In genomic region chr4:185540040-185540439, GRCh38 we compare ENCODE assay signal across 2 cellular contexts.
TF ChIP-seq lines count a peak whose summit lies in the region.

No MANE protein-coding gene starts in this region.

TF ChIP-seq in GM23338, 12 proteins besides CTCF, POLR2A, EP300 and RAD21:
- TF ChIP-seq, protein P1, sequence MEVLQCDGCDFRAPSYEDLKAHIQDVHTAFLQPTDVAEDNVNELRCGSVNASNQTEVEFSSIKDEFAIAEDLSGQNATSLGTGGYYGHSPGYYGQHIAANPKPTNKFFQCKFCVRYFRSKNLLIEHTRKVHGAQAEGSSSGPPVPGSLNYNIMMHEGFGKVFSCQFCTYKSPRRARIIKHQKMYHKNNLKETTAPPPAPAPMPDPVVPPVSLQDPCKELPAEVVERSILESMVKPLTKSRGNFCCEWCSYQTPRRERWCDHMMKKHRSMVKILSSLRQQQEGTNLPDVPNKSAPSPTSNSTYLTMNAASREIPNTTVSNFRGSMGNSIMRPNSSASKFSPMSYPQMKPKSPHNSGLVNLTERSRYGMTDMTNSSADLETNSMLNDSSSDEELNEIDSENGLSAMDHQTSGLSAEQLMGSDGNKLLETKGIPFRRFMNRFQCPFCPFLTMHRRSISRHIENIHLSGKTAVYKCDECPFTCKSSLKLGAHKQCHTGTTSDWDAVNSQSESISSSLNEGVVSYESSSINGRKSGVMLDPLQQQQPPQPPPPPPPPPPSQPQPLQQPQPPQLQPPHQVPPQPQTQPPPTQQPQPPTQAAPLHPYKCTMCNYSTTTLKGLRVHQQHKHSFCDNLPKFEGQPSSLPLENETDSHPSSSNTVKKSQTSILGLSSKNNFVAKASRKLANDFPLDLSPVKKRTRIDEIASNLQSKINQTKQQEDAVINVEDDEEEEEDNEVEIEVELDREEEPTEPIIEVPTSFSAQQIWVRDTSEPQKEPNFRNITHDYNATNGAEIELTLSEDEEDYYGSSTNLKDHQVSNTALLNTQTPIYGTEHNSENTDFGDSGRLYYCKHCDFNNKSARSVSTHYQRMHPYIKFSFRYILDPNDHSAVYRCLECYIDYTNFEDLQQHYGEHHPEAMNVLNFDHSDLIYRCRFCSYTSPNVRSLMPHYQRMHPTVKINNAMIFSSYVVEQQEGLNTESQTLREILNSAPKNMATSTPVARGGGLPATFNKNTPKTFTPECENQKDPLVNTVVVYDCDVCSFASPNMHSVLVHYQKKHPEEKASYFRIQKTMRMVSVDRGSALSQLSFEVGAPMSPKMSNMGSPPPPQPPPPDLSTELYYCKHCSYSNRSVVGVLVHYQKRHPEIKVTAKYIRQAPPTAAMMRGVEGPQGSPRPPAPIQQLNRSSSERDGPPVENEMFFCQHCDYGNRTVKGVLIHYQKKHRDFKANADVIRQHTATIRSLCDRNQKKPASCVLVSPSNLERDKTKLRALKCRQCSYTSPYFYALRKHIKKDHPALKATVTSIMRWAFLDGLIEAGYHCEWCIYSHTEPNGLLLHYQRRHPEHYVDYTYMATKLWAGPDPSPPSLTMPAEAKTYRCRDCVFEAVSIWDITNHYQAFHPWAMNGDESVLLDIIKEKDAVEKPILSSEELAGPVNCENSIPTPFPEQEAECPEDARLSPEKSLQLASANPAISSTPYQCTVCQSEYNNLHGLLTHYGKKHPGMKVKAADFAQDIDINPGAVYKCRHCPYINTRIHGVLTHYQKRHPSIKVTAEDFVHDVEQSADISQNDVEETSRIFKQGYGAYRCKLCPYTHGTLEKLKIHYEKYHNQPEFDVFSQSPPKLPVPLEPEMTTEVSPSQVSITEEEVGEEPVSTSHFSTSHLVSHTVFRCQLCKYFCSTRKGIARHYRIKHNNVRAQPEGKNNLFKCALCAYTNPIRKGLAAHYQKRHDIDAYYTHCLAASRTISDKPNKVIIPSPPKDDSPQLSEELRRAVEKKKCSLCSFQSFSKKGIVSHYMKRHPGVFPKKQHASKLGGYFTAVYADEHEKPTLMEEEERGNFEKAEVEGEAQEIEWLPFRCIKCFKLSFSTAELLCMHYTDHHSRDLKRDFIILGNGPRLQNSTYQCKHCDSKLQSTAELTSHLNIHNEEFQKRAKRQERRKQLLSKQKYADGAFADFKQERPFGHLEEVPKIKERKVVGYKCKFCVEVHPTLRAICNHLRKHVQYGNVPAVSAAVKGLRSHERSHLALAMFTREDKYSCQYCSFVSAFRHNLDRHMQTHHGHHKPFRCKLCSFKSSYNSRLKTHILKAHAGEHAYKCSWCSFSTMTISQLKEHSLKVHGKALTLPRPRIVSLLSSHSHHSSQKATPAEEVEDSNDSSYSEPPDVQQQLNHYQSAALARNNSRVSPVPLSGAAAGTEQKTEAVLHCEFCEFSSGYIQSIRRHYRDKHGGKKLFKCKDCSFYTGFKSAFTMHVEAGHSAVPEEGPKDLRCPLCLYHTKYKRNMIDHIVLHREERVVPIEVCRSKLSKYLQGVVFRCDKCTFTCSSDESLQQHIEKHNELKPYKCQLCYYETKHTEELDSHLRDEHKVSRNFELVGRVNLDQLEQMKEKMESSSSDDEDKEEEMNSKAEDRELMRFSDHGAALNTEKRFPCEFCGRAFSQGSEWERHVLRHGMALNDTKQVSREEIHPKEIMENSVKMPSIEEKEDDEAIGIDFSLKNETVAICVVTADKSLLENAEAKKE (CRISPR knock-in tag; IDR thresholded peaks at IDR 0.05) = no peak
- no peak for TF ChIP-seq JUNB (IDR thresholded peaks at IDR 0.05; ENCODE audit: unreplicated experiment)
- no peak for TF ChIP-seq NANOG (IDR thresholded peaks at IDR 0.05; ENCODE audit: borderline replicate concordance)
- TF ChIP-seq, protein P2, sequence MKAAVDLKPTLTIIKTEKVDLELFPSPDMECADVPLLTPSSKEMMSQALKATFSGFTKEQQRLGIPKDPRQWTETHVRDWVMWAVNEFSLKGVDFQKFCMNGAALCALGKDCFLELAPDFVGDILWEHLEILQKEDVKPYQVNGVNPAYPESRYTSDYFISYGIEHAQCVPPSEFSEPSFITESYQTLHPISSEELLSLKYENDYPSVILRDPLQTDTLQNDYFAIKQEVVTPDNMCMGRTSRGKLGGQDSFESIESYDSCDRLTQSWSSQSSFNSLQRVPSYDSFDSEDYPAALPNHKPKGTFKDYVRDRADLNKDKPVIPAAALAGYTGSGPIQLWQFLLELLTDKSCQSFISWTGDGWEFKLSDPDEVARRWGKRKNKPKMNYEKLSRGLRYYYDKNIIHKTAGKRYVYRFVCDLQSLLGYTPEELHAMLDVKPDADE (IDR thresholded peaks at IDR 0.05) = no peak
- TF ChIP-seq ZNF331 (CRISPR knock-in tag; IDR thresholded peaks at IDR 0.05; ENCODE audit: low read depth) = no peak
- no peak for TF ChIP-seq EZH2phosphoT487 (IDR thresholded peaks at IDR 0.05; ENCODE audit: unreplicated experiment)
- no peak for TF ChIP-seq POLR2AphosphoS5 (IDR thresholded peaks at IDR 0.05; ENCODE audit: low read depth)
- no peak for TF ChIP-seq CREB1 (CRISPR knock-in tag; IDR thresholded peaks at IDR 0.05; ENCODE audit: low read depth)
- TF ChIP-seq REST (IDR thresholded peaks at IDR 0.05; ENCODE audit: unreplicated experiment) = no peak
- TF ChIP-seq STAT1 (IDR thresholded peaks at IDR 0.05; ENCODE audit: unreplicated experiment) = no peak
- no peak for TF ChIP-seq EZH2 (IDR thresholded peaks at IDR 0.05; ENCODE audit: low read depth, unreplicated experiment)
- TF ChIP-seq ZNF114 (CRISPR knock-in tag; IDR thresholded peaks at IDR 0.05) = no peak

TF ChIP-seq in H1, 55 proteins besides CTCF, POLR2A, EP300 and RAD21:
- no peak for TF ChIP-seq RNF2 (IDR thresholded peaks at IDR 0.05; ENCODE audit: borderline replicate concordance, low read depth, low read length, missing control alignments, poor library complexity, severe bottlenecking)
- TF ChIP-seq CHD7 (IDR thresholded peaks at IDR 0.05; ENCODE audit: insufficient replicate concordance, low read length) = no peak
- no peak for TF ChIP-seq TCF12 (IDR thresholded peaks at IDR 0.05; ENCODE audit: low read depth, low read length)
- TF ChIP-seq ASH2L (IDR thresholded peaks at IDR 0.05; ENCODE audit: low read length) = no peak
- TF ChIP-seq SUZ12 (IDR thresholded peaks at IDR 0.05; ENCODE audit: low read length) = no peak
- TF ChIP-seq MAFK (IDR thresholded peaks at IDR 0.05; ENCODE audit: low read depth, low read length) = no peak
- TF ChIP-seq SIN3A (conservative IDR thresholded peaks at IDR 0.05 in 1 of 2, IDR thresholded peaks at IDR 0.05 in 1 of 2; ENCODE audit: low read depth in 1 of 2, low read length in 2 of 2) = no peak
- no peak for TF ChIP-seq SP4 (IDR thresholded peaks at IDR 0.05; ENCODE audit: low read length)
- no peak for TF ChIP-seq EZH2 (IDR thresholded peaks at IDR 0.05; ENCODE audit: low read depth, low read length, severe bottlenecking)
- no peak for TF ChIP-seq ZNF274 (IDR thresholded peaks at IDR 0.05; ENCODE audit: borderline replicate concordance, extremely low read depth, low read length)
- TF ChIP-seq JUN (IDR thresholded peaks at IDR 0.05; ENCODE audit: low read depth, low read length) = no peak
- TF ChIP-seq TAF1 (IDR thresholded peaks at IDR 0.05; ENCODE audit: low read depth, low read length) = no peak
- TF ChIP-seq GTF2F1 (IDR thresholded peaks at IDR 0.05; ENCODE audit: borderline replicate concordance, low read depth, low read length) = no peak
- TF ChIP-seq TEAD4 (IDR thresholded peaks at IDR 0.05; ENCODE audit: low read depth, low read length) = no peak
- no peak for TF ChIP-seq FOSL1 (IDR thresholded peaks at IDR 0.05; ENCODE audit: insufficient read depth, low read depth, low read length)
- no peak for TF ChIP-seq KDM5A (IDR thresholded peaks at IDR 0.05; ENCODE audit: low read length)
- TF ChIP-seq RXRA (IDR thresholded peaks at IDR 0.05; ENCODE audit: insufficient read depth, low read depth, low read length) = no peak
- TF ChIP-seq SIX5 (IDR thresholded peaks at IDR 0.05; ENCODE audit: low read depth, low read length) = no peak
- TF ChIP-seq POLR2AphosphoS5 (IDR thresholded peaks at IDR 0.05; ENCODE audit: low read depth, low read length) = no peak
TF ChIP-seq in H1: peak in this region for 0.
